11 cellular contexts compared by ENCODE assay signal in genomic region chr10:60148266-60148840, GRCh38.
DNase-seq lines count a peak whose midpoint lies in the region; TF ChIP-seq lines count a peak whose summit lies in the region.
"Had no signal": no experiment of that assay in that cellular context is flagged by ENCODE, and none has a peak within 500 bp of the region (broad histone marks: within the 10 kb centered on the region; RNA-seq: fewer than 3 reads in every experiment).

No MANE protein-coding gene starts in this region.

- no peak for TF ChIP-seq CTCF in BJ (IDR thresholded peaks at IDR 0.05; ENCODE audit: insufficient read depth, low read depth, low read length)

- no peak overlapping the region for H4K91ac ChIP-seq in trophoblast cell (ENCODE audit: low read depth, low read length)

- no peak overlapping the region for H3K18ac ChIP-seq in trophoblast cell (ENCODE audit: low read length)

- H3K14ac ChIP-seq in trophoblast cell (ENCODE audit: low read length), result no peak overlapping the region

- H2AFZ ChIP-seq in trophoblast cell (ENCODE audit: insufficient read depth, low read length, poor library complexity), result no peak overlapping the region

- H4K8ac ChIP-seq in trophoblast cell (ENCODE audit: low read depth, low read length), result no peak overlapping the region

- DNase-seq in BJ (ENCODE audit: low read depth) (peak; percentile 41), NCI-H226 (peak; percentile 37), epithelial cell of prostate (ENCODE audit: low read depth, low spot score) (no peak), non-pigmented ciliary epithelial cell (ENCODE audit: low read depth) (peak; percentile 65), trophoblast cell (no peak), NCI-H2029 treated with DMSO at 0.1 percent for 48 hours (lab: John Stamatoyannopoulos, UW) (no peak), DMS153 treated with DMSO at 0.1 percent for 48 hours (lab: John Stamatoyannopoulos, UW; ENCODE audit: unreplicated experiment) (no peak), anterior cingulate cortex (lab: John Stamatoyannopoulos, UW) (no peak)
- DNase-seq: effector memory CD8-positive, alpha-beta T cell; NCI-H1417 treated with DMSO at 0.1 percent for 48 hours had no signal

- no peaks in the 10 kb centered on the region for H3K79me1 ChIP-seq in trophoblast cell (ENCODE audit: low read length)

- CTCF ChIA-PET in BJ (lab: Yijun Ruan, JAX), result interaction anchor here (1.2 to 1.6 kb wide), 2 partner anchors 8 to 56 kb away, joined by 3 to 4 read pairs; no protein-coding TSS in a partner anchor

- H3K4me2 ChIP-seq in trophoblast cell (ENCODE audit: low read length), result no peak overlapping the region

- H3K4me3 ChIP-seq in BJ (ENCODE audit: low read depth, low read length) (no peak overlapping the region), trophoblast cell (ENCODE audit: low read depth, low read length) (no peak overlapping the region)
- H3K4me3 ChIP-seq: SK-N-MC had no signal

- no peak overlapping the region for H4K12ac ChIP-seq in trophoblast cell (ENCODE audit: low read depth, low read length)

- H3K4me1 ChIP-seq in trophoblast cell (ENCODE audit: control insufficient read depth in 1 of 2, insufficient read depth in 2 of 2, low read length in 2 of 2), result no peaks in the 10 kb centered on the region

- no peak overlapping the region for H2BK120ac ChIP-seq in trophoblast cell (ENCODE audit: insufficient read depth, low read length, poor library complexity)

- H2AK5ac ChIP-seq in trophoblast cell (ENCODE audit: low read length), result no peak overlapping the region

- H3K9me3 ChIP-seq in trophoblast cell (ENCODE audit: insufficient read depth, low read depth, low read length), result no peaks in the 10 kb centered on the region

- H3K36me3 ChIP-seq in BJ (ENCODE audit: control insufficient read depth, insufficient read depth, low read length) (no peaks in the 10 kb centered on the region), trophoblast cell (ENCODE audit: control insufficient read depth in 1 of 2, insufficient read depth in 2 of 2, low read length in 2 of 2) (no peaks in the 10 kb centered on the region)

- no peak overlapping the region for H2BK12ac ChIP-seq in trophoblast cell (ENCODE audit: low read length)

- POLR2A ChIA-PET in BJ (lab: Charles Lee), result no interaction called here

- H3K27ac ChIP-seq in epithelial cell of prostate, result peak overlapping the region; percentile 19
- H3K27ac ChIP-seq in trophoblast cell (ENCODE audit: low read depth, low read length), result no peak overlapping the region
- H3K27ac ChIP-seq: SK-N-MC had no signal

- H3K23ac ChIP-seq in trophoblast cell (ENCODE audit: low read length), result no peak overlapping the region

- no peak overlapping the region for H3K9ac ChIP-seq in trophoblast cell (ENCODE audit: low read length)

- no peaks in the 10 kb centered on the region for H3K79me2 ChIP-seq in trophoblast cell (ENCODE audit: control insufficient read depth, insufficient read depth, low read length, poor library complexity)

- no peaks in the 10 kb centered on the region for H3K27me3 ChIP-seq in BJ (ENCODE audit: control insufficient read depth, insufficient read depth, low read length)
- H3K27me3 ChIP-seq in trophoblast cell (ENCODE audit: insufficient read depth, low read length), result no peaks in the 10 kb centered on the region

- H3K4ac ChIP-seq in trophoblast cell (ENCODE audit: low read depth, low read length), result no peak overlapping the region

- no peak overlapping the region for H2BK5ac ChIP-seq in trophoblast cell (ENCODE audit: low read depth, low read length, poor library complexity)

Comparison
In these comparisons a context has a peak if more than half of its experiments do, and no peak if none do; other contexts are left out.
1. DNase-seq: peak in BJ (single experiment), NCI-H226 (single experiment) and non-pigmented ciliary epithelial cell (single experiment); none in epithelial cell of prostate (single experiment), trophoblast cell (0 of 2), NCI-H2029 treated with DMSO at 0.1 percent for 48 hours (single experiment), DMS153 treated with DMSO at 0.1 percent for 48 hours (single experiment) and anterior cingulate cortex (0 of 58).